In the genomic region with DNA sequence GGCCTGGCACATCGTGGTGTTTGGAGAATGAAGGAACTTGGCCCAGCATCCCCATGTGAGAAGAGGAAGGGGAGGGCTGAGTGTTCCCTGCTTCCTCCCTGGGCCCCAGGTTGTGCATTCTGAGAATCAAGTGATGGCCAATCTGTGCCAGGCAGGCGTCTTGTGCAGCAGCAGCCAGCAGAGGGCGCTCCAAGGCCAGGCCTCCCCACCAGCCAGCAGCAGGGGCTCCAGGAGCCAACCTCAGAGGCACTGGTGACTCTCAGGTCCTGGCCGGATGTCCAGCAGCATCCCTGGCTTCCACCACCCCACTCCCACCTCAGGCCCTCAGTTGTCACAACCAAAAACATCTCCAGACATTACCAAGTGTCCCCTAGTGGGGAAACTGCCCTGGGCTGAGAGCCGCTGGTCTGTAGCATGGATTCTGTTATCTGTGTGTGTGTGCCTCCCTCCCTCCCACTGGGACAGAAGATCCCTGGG, we compare ENCODE assay signal across 9 cellular contexts.
DNase-seq lines count a peak whose midpoint lies in the region; ATAC-seq, FAIRE-seq and TF ChIP-seq lines count a peak whose summit lies in the region.
"Had no signal": no experiment of that assay in that cellular context is flagged by ENCODE, and none has a peak within 500 bp of the region (broad histone marks: within the 10 kb centered on the region; RNA-seq: fewer than 3 reads in every experiment).

No MANE protein-coding gene starts in this region.

- no peaks in the 10 kb centered on the region for H3F3A ChIP-seq in SK-N-SH (replicated peaks; ENCODE audit: insufficient read depth)

- FAIRE-seq in HTR-8/SVneo (lab: Jason Lieb, UNC), result peak; percentile 97

- H4K20me1 ChIP-seq in SK-N-SH (ENCODE audit: insufficient read depth), result no peaks in the 10 kb centered on the region

- H3K4me1 ChIP-seq in SK-N-SH (ENCODE audit: control insufficient read depth in 1 of 2, insufficient read depth in 2 of 2, low read depth in 1 of 2, low read length in 1 of 2), result peaks cover 0 to 20% of the 10 kb centered on the region in 2 experiments; a peak in 1 of 4 replicates
- no peaks in the 10 kb centered on the region for H3K4me1 ChIP-seq in gastrocnemius medialis

- H3K4me1 Mint-ChIP-seq in activated naive CD8-positive, alpha-beta T cell treated with anti-CD3 and anti-CD28 coated beads for 36 hours, result no peaks in the 10 kb centered on the region
- H3K4me1 Mint-ChIP-seq: activated naive CD4-positive, alpha-beta T cell treated with anti-CD3 and anti-CD28 coated beads, Interleukin-2, amount 50 U/mL, for 24 hours had no signal

- no peaks in the 10 kb centered on the region for H3K27me3 ChIP-seq in SK-N-SH (ENCODE audit: insufficient read depth)
- no peaks in the 10 kb centered on the region for H3K27me3 ChIP-seq in gastrocnemius medialis

- intact Hi-C loops in cardiac septum (cut with DNase I) (loop anchor here (5.0 kb wide), 1 partner anchor 271 kb away; no protein-coding TSS in a partner anchor), gastrocnemius medialis (cut with DNase I; ENCODE audit: low total_unique reads) (no loop called here)

- no peak for TF ChIP-seq POLR2A in gastrocnemius medialis (IDR thresholded peaks at IDR 0.05)

- peaks cover 7% of the 10 kb centered on the region for H3K36me3 Mint-ChIP-seq in activated naive CD8-positive, alpha-beta T cell treated with anti-CD3 and anti-CD28 coated beads for 36 hours

- TF ChIP-seq EP300 in SK-N-SH (IDR thresholded peaks at IDR 0.05; ENCODE audit: borderline replicate concordance in 1 of 2, low read depth in 1 of 2, low read length in 1 of 2), result no peak

- ATAC-seq in gastrocnemius medialis (peak in 1 of 2 donors; percentile 68), GM18909 (IDR thresholded peaks at IDR 0.05; ENCODE audit: poor library complexity, unreplicated experiment) (no peak), HG03378 (IDR thresholded peaks at IDR 0.05; ENCODE audit: unreplicated experiment) (no peak)

- H3K27ac Mint-ChIP-seq in activated naive CD8-positive, alpha-beta T cell treated with anti-CD3 and anti-CD28 coated beads for 36 hours, result peak overlapping the region; percentile 46
- H3K27ac Mint-ChIP-seq: activated naive CD4-positive, alpha-beta T cell treated with anti-CD3 and anti-CD28 coated beads, Interleukin-2, amount 50 U/mL, for 24 hours had no signal

- H3K36me3 ChIP-seq in SK-N-SH (replicated peaks in 1 of 2; ENCODE audit: control insufficient read depth in 1 of 2, insufficient read depth in 2 of 2, low read length in 1 of 2), result no peaks in the 10 kb centered on the region
- peaks cover 0 to 10% of the 10 kb centered on the region in 2 donors for H3K36me3 ChIP-seq in gastrocnemius medialis

- no peaks in the 10 kb centered on the region for H3K79me2 ChIP-seq in SK-N-SH (ENCODE audit: insufficient read depth)

- H3K27me3 Mint-ChIP-seq in activated naive CD8-positive, alpha-beta T cell treated with anti-CD3 and anti-CD28 coated beads for 36 hours, result no peaks in the 10 kb centered on the region
- H3K27me3 Mint-ChIP-seq: activated naive CD4-positive, alpha-beta T cell treated with anti-CD3 and anti-CD28 coated beads, Interleukin-2, amount 50 U/mL, for 24 hours had no signal

- H3K9ac ChIP-seq in SK-N-SH, result no peak overlapping the region

- no peak overlapping the region for H3K4me3 ChIP-seq in SK-N-SH (ENCODE audit: low read depth in 2 of 2, low read length in 1 of 2)
- H3K4me3 ChIP-seq in gastrocnemius medialis, result no peak overlapping the region

- DNase-seq in Caki2 (ENCODE audit: low read depth) (peak; percentile 52), HTR-8/SVneo (ENCODE audit: insufficient read length, low spot score) (peak; percentile 98), SK-N-SH (peak; percentile 90), cardiac septum (ENCODE audit: low spot score) (peak; percentile 85), gastrocnemius medialis (peak in 1 of 2 donors; percentile 51)
- peak; percentile 68 for DNase-seq in activated naive CD8-positive, alpha-beta T cell treated with anti-CD3 and anti-CD28 coated beads for 36 hours

- H3K9me3 ChIP-seq in SK-N-SH, result no peaks in the 10 kb centered on the region
- H3K9me3 ChIP-seq in gastrocnemius medialis, result no peaks in the 10 kb centered on the region

- H3K9me2 ChIP-seq in SK-N-SH, result no peaks in the 10 kb centered on the region

- POLR2A ChIA-PET in SK-N-SH (lab: Yijun Ruan, JAX), result no interaction called here

- no peak overlapping the region for H2AFZ ChIP-seq in SK-N-SH (ENCODE audit: low read depth)

- H3K4me2 ChIP-seq in SK-N-SH, result no peak overlapping the region

- CTCF ChIA-PET in SK-N-SH (lab: Yijun Ruan, JAX), result interaction anchor here (0.6 to 10.4 kb wide), 24 partner anchors 9 to 973 kb away, joined by 3 to 105 read pairs (median 4); no protein-coding TSS in a partner anchor

- TF ChIP-seq CTCF in SK-N-SH (IDR thresholded peaks at IDR 0.05) (peak; percentile 90), gastrocnemius medialis (IDR thresholded peaks at IDR 0.05 in 4 of 5, conservative IDR thresholded peaks at IDR 0.05 in 1 of 5) (peak; percentile 34 to 59 (median 50))

- no peaks in the 10 kb centered on the region for H3K9me3 Mint-ChIP-seq in activated naive CD8-positive, alpha-beta T cell treated with anti-CD3 and anti-CD28 coated beads for 36 hours
- H3K9me3 Mint-ChIP-seq: activated naive CD4-positive, alpha-beta T cell treated with anti-CD3 and anti-CD28 coated beads, Interleukin-2, amount 50 U/mL, for 24 hours had no signal

- in situ Hi-C loops in Caki2 (cut with HindIII; ENCODE audit: low pct_unique_long_range_greater_than_20kb, low sequenced_read_pairs), result no loop called here
- in situ Hi-C loops in gastrocnemius medialis (cut with MboI; ENCODE audit: low sequenced_read_pairs in 4 of 4), result no loop called here

- WGBS in SK-N-SH (ENCODE audit: low lambda C conversion rate), result 23% methylated on average over 5 of the region's 5 CpGs

- H3K27ac ChIP-seq in SK-N-SH (ENCODE audit: low read depth in 2 of 2, low read length in 1 of 2), result no peak overlapping the region
- no peak overlapping the region for H3K27ac ChIP-seq in gastrocnemius medialis

- TF ChIP-seq RAD21 in SK-N-SH (IDR thresholded peaks at IDR 0.05; ENCODE audit: low read length), result peak; percentile 90

- H3K4me3 Mint-ChIP-seq in activated naive CD8-positive, alpha-beta T cell treated with anti-CD3 and anti-CD28 coated beads for 36 hours, result no peak overlapping the region
- H3K4me3 Mint-ChIP-seq: activated naive CD4-positive, alpha-beta T cell treated with anti-CD3 and anti-CD28 coated beads, Interleukin-2, amount 50 U/mL, for 24 hours had no signal

TF ChIP-seq in SK-N-SH, 30 proteins besides CTCF, POLR2A, EP300 and RAD21:
- TF ChIP-seq, protein P1, sequence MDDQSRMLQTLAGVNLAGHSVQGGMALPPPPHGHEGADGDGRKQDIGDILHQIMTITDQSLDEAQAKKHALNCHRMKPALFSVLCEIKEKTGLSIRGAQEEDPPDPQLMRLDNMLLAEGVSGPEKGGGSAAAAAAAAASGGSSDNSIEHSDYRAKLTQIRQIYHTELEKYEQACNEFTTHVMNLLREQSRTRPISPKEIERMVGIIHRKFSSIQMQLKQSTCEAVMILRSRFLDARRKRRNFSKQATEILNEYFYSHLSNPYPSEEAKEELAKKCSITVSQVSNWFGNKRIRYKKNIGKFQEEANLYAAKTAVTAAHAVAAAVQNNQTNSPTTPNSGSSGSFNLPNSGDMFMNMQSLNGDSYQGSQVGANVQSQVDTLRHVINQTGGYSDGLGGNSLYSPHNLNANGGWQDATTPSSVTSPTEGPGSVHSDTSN (IDR thresholded peaks at IDR 0.05), result no peak
- TF ChIP-seq SMC3 (IDR thresholded peaks at IDR 0.05; ENCODE audit: low read depth, low read length), result peak; percentile 85
TF ChIP-seq in SK-N-SH: peak in this region for 1.
